ENCODE assay signal across 18 cellular contexts in genomic region chr6:109372070-109372585, GRCh38. TPM values are rescaled to one million over a fixed set of nuclear protein-coding genes. Genes with fewer than 3 reads are reported as not detected.
DNase-seq lines count a peak whose midpoint lies in the region; ATAC-seq and TF ChIP-seq lines count a peak whose summit lies in the region.
"Had no signal": no experiment of that assay in that cellular context is flagged by ENCODE, and none has a peak within 500 bp of the region (broad histone marks: within the 10 kb centered on the region; RNA-seq: fewer than 3 reads in every experiment).

No MANE protein-coding gene starts in this region.

- H3K36me3 Mint-ChIP-seq in activated naive CD4-positive, alpha-beta T cell treated with anti-CD3 and anti-CD28 coated beads, Interleukin-2, amount 10 ng/mL, durations not matched to agents 7 days and 5 days: peaks cover 60% of the 10 kb centered on the region
- H3K36me3 Mint-ChIP-seq in activated naive CD4-positive, alpha-beta T cell treated with anti-CD3 and anti-CD28 coated beads for 36 hours (ENCODE audit: low read depth): peaks cover 53% of the 10 kb centered on the region

- H3K4me1 ChIP-seq in PC-9 (replicated peaks; ENCODE audit: insufficient read depth) (peaks cover 12% of the 10 kb centered on the region; the same call in 1 of the 2 replicates), gastrocnemius medialis (peaks cover 38% of the 10 kb centered on the region in 2 donors), suprapubic skin (peaks cover 17% of the 10 kb centered on the region)

- in situ Hi-C loops in gastrocnemius medialis (cut with MboI; ENCODE audit: low sequenced_read_pairs in 4 of 4): no loop called here

- H3K4me3 ChIP-seq in PC-9: no peak overlapping the region
- H3K4me3 ChIP-seq in choroid plexus epithelial cell (ENCODE audit: low read depth, low read length): no peak overlapping the region
- H3K4me3 ChIP-seq in gastrocnemius medialis: no peak overlapping the region
- H3K4me3 ChIP-seq in suprapubic skin: no peak overlapping the region
- H3K4me3 ChIP-seq: cardiac muscle cell, mucosa of descending colon, tibial nerve had no signal

- no peak overlapping the region for H3K4me2 ChIP-seq in PC-9

- H3K9me3 Mint-ChIP-seq in activated naive CD4-positive, alpha-beta T cell treated with anti-CD3 and anti-CD28 coated beads, Interleukin-2, amount 10 ng/mL, durations not matched to agents 7 days and 5 days: no peaks in the 10 kb centered on the region
- H3K9me3 Mint-ChIP-seq in activated naive CD4-positive, alpha-beta T cell treated with anti-CD3 and anti-CD28 coated beads for 36 hours: no peaks in the 10 kb centered on the region

- H3K27me3 Mint-ChIP-seq in activated naive CD4-positive, alpha-beta T cell treated with anti-CD3 and anti-CD28 coated beads, Interleukin-2, amount 10 ng/mL, durations not matched to agents 7 days and 5 days: no peaks in the 10 kb centered on the region
- no peaks in the 10 kb centered on the region for H3K27me3 Mint-ChIP-seq in activated naive CD4-positive, alpha-beta T cell treated with anti-CD3 and anti-CD28 coated beads for 36 hours (ENCODE audit: low read depth)

- H3K27me3 ChIP-seq in PC-9 (ENCODE audit: insufficient read depth, low read depth): no peaks in the 10 kb centered on the region
- H3K27me3 ChIP-seq in gastrocnemius medialis: no peaks in the 10 kb centered on the region
- no peaks in the 10 kb centered on the region for H3K27me3 ChIP-seq in suprapubic skin
- H3K27me3 ChIP-seq: cardiac muscle cell, tibial nerve had no signal

- peaks cover 29% of the 10 kb centered on the region for H3K79me2 ChIP-seq in PC-9 (ENCODE audit: low read depth)

- H3K9me3 ChIP-seq in PC-9 (ENCODE audit: insufficient read depth, low read depth) (no peaks in the 10 kb centered on the region), gastrocnemius medialis (no peaks in the 10 kb centered on the region), suprapubic skin (no peaks in the 10 kb centered on the region)
- H3K9me3 ChIP-seq: mucosa of descending colon, tibial nerve had no signal

- H3K27ac Mint-ChIP-seq in activated naive CD4-positive, alpha-beta T cell treated with anti-CD3 and anti-CD28 coated beads, Interleukin-2, amount 10 ng/mL, durations not matched to agents 7 days and 5 days: peak overlapping the region; percentile 42
- H3K27ac Mint-ChIP-seq in activated naive CD4-positive, alpha-beta T cell treated with anti-CD3 and anti-CD28 coated beads for 36 hours: no peak overlapping the region

- POLR2A ChIA-PET in PC-9 (lab: Charles Lee; ENCODE audit: unreplicated experiment): no interaction called here

- no peak for ATAC-seq in gastrocnemius medialis
- no peak for ATAC-seq in HG02970 (IDR thresholded peaks at IDR 0.05; ENCODE audit: low FRiP score, unreplicated experiment)
- ATAC-seq: PC-3 had no signal

- 60% methylated on average over 3 of the region's 3 CpGs for WGBS in suprapubic skin

- H3K27ac ChIP-seq in PC-9: peak overlapping the region; percentile 2; the same call in 1 of the 2 replicates
- H3K27ac ChIP-seq in gastrocnemius medialis: peak overlapping the region; percentile 60 to 80 (median 76)
- H3K27ac ChIP-seq in suprapubic skin: no peak overlapping the region
- H3K27ac ChIP-seq: cardiac muscle cell, parathyroid adenoma had no signal

- TF ChIP-seq CTCF in PC-9 (conservative IDR thresholded peaks at IDR 0.05) (no peak), choroid plexus epithelial cell (conservative IDR thresholded peaks at IDR 0.05; ENCODE audit: low read depth, low read length) (no peak), gastrocnemius medialis (IDR thresholded peaks at IDR 0.05 in 4 of 5, conservative IDR thresholded peaks at IDR 0.05 in 1 of 5) (no peak), suprapubic skin (IDR thresholded peaks at IDR 0.05) (no peak)

- TF ChIP-seq EP300 in suprapubic skin (IDR thresholded peaks at IDR 0.05): no peak

- no peaks in the 10 kb centered on the region for H3K9me2 ChIP-seq in PC-9 (ENCODE audit: insufficient read depth)

- TF ChIP-seq POLR2A in gastrocnemius medialis (IDR thresholded peaks at IDR 0.05): no peak
- no peak for TF ChIP-seq POLR2A in suprapubic skin (IDR thresholded peaks at IDR 0.05)

- peaks cover 45% of the 10 kb centered on the region for H4K20me1 ChIP-seq in PC-9 (ENCODE audit: insufficient read depth)

- no peak overlapping the region for H3K4me3 Mint-ChIP-seq in activated naive CD4-positive, alpha-beta T cell treated with anti-CD3 and anti-CD28 coated beads, Interleukin-2, amount 10 ng/mL, durations not matched to agents 7 days and 5 days
- no peak overlapping the region for H3K4me3 Mint-ChIP-seq in activated naive CD4-positive, alpha-beta T cell treated with anti-CD3 and anti-CD28 coated beads for 36 hours

- intact Hi-C loops in activated naive CD4-positive, alpha-beta T cell treated with anti-CD3 and anti-CD28 coated beads for 36 hours (cut with micrococcal nuclease): loop anchor here (2.0 kb wide), 1 partner anchor 63 kb away; no protein-coding TSS in a partner anchor
- intact Hi-C loops in PC-9 (cut with micrococcal nuclease; ENCODE audit: unreplicated experiment): no loop called here
- intact Hi-C loops in gastrocnemius medialis (cut with DNase I; ENCODE audit: low total_unique reads): no loop called here

- DNase-seq in activated naive CD4-positive, alpha-beta T cell treated with anti-CD3 and anti-CD28 coated beads, Interleukin-2, amount 10 ng/mL, durations not matched to agents 7 days and 5 days: no peak
- no peak for DNase-seq in activated naive CD4-positive, alpha-beta T cell treated with anti-CD3 and anti-CD28 coated beads for 36 hours
- DNase-seq in PC-9 (no peak), choroid plexus epithelial cell (ENCODE audit: low read depth) (peak; percentile 50), gastrocnemius medialis (no peak), Ammon's horn (ENCODE audit: low spot score) (no peak), suprapubic skin (ENCODE audit: low spot score in 2 of 2) (no peak)
- DNase-seq: activated effector memory CD4-positive, alpha-beta T cell treated with Interleukin-2 at 50 U/mL for 16 hours; kidney; mucosa of descending colon; NCI-H1436; NCI-H446; PC-3; stimulated activated CD4-positive, alpha-beta T cell treated with anti-CD3 and anti-CD28 coated beads, Interleukin-15, amount 100 ng/mL, for 24 hours had no signal

- peaks cover 24% of the 10 kb centered on the region for H3F3A ChIP-seq in PC-9 (ENCODE audit: insufficient read depth, low read depth)

- H3K4me1 Mint-ChIP-seq in activated naive CD4-positive, alpha-beta T cell treated with anti-CD3 and anti-CD28 coated beads, Interleukin-2, amount 10 ng/mL, durations not matched to agents 7 days and 5 days: peaks cover 47% of the 10 kb centered on the region
- H3K4me1 Mint-ChIP-seq in activated naive CD4-positive, alpha-beta T cell treated with anti-CD3 and anti-CD28 coated beads for 36 hours (ENCODE audit: low read depth): peaks cover 50% of the 10 kb centered on the region

- CTCF ChIA-PET in activated naive CD4-positive, alpha-beta T cell treated with anti-CD3 and anti-CD28 coated beads, Interleukin-2, amount 10 ng/mL, durations not matched to agents 7 days and 5 days (lab: Charles Lee): interaction anchor here (3.4 kb wide), 1 partner anchor 11 kb away, joined by 24 read pairs; the partner anchor contains the start of gene CD164
- CTCF ChIA-PET in activated naive CD4-positive, alpha-beta T cell treated with anti-CD3 and anti-CD28 coated beads for 36 hours (lab: Charles Lee): interaction anchor here (0.7 to 0.9 kb wide), 2 partner anchors 11 to 184 kb away, joined by 3 to 4 read pairs; no protein-coding TSS in a partner anchor
- CTCF ChIA-PET in PC-9 (lab: Charles Lee): no interaction called here

- no peak overlapping the region for H2AFZ ChIP-seq in PC-9
- H2AFZ ChIP-seq: parathyroid adenoma had no signal

- peaks cover 92% of the 10 kb centered on the region for H3K36me3 ChIP-seq in PC-9 (ENCODE audit: low read depth)
- peaks cover 0 to 70% of the 10 kb centered on the region in 2 donors for H3K36me3 ChIP-seq in gastrocnemius medialis
- peaks cover 88% of the 10 kb centered on the region for H3K36me3 ChIP-seq in suprapubic skin

- BruUV-seq in PC-9 (replicated peaks; lab: Mats Ljungman, UMichigan): no TSS peak

RNA-seq across cellular contexts. Expression of gene CD164, which starts 10.1 kb away (rescaled TPM):
- 100 to 1,000 TPM; 177 to 180 TPM for total RNA-seq in activated naive CD4-positive, alpha-beta T cell treated with anti-CD3 and anti-CD28 coated beads for 36 hours
- total RNA-seq in PC-9 (2021) (170 and 210 TPM in 2 replicates), gastrocnemius medialis (100 to 1,000 TPM in 3 of 4 donors, 10 to 100 TPM in 1; 50.1 to 134 (median 117) TPM), suprapubic skin (100 to 1,000 TPM; 122 to 174 (median 139) TPM)
